Comparison of ENCODE assay signal across 9 cellular contexts in genomic region chr5:4036861-4037260, GRCh38.
"Had no signal": no experiment of that assay in that cellular context is flagged by ENCODE, and none has a peak within 500 bp of the region (broad histone marks: within the 10 kb centered on the region; RNA-seq: fewer than 3 reads in every experiment).

No MANE protein-coding gene starts in this region.

- H3K4me1 Mint-ChIP-seq: IgD-negative memory B cell had no signal

- H3K9me3 ChIP-seq: HAP-1 had no signal

- H2AFZ ChIP-seq: GM23248 had no signal

- H3K4me3 ChIP-seq: GM23248, HAP-1 had no signal

- H3K27me3 Mint-ChIP-seq: IgD-negative memory B cell had no signal

- ATAC-seq: HCT116, HepG2 had no signal

- DNase-seq: GM23248, GOT3, H7, HFFc6 had no signal

- H3K9ac ChIP-seq: GM23248 had no signal

- H3K4me3 Mint-ChIP-seq: HFFc6, IgD-negative memory B cell had no signal

- H3K4me1 ChIP-seq: HAP-1 had no signal

- H3K36me3 Mint-ChIP-seq: IgD-negative memory B cell had no signal

- H3K27ac Mint-ChIP-seq: HFFc6, IgD-negative memory B cell had no signal

- H3K36me3 ChIP-seq: HAP-1 had no signal

- H3K27ac ChIP-seq: GM23248, HL-60 had no signal
